ENCODE assay signal across 8 cellular contexts in genomic region chr1:52056937-52057231, GRCh38. TPM values are rescaled to one million over a fixed set of nuclear protein-coding genes. Genes with fewer than 3 reads are reported as not detected.
DNase-seq lines count a peak whose midpoint lies in the region; ATAC-seq and TF ChIP-seq lines count a peak whose summit lies in the region.

No MANE protein-coding gene starts in this region.

- H3K4me2 ChIP-seq in mammary epithelial cell (ENCODE audit: insufficient read depth, low read depth, low read length): peak overlapping the region; percentile 72

- in situ Hi-C loops in mammary epithelial cell (cut with MboI; ENCODE audit: low sequenced_read_pairs in 2 of 2): no loop called here

- peaks cover 29% of the 10 kb centered on the region for H3K4me1 ChIP-seq in mammary epithelial cell (ENCODE audit: insufficient read depth, low read length)
- peaks cover 19 to 24% of the 10 kb centered on the region in 2 donors for H3K4me1 ChIP-seq in naive thymus-derived CD4-positive, alpha-beta T cell (ENCODE audit: control insufficient read depth in 2 of 2, insufficient read depth in 2 of 2, low read length in 2 of 2)

- intact Hi-C loops in mammary epithelial cell (cut with micrococcal nuclease): loop anchor here (1.0 to 2.0 kb wide), 2 partner anchors 16 to 160 kb away; no protein-coding TSS in a partner anchor
- intact Hi-C loops in naive thymus-derived CD4-positive, alpha-beta T cell (cut with micrococcal nuclease): loop anchor here (1.0 to 10.0 kb wide), 26 partner anchors 24 to 1995 kb away; partner anchors contain the start of genes CZIB (in 2 of the 2), EPS15 (in 2 of the 2), KTI12 (in 2 of the 2) and LRP8 (in 2 of the 2)

- dilution Hi-C loops in mammary epithelial cell (cut with HindIII; ENCODE audit: low sequenced_read_pairs): no loop called here

- peaks cover 78% of the 10 kb centered on the region for H3K79me2 ChIP-seq in mammary epithelial cell (ENCODE audit: insufficient read depth, low read length)

- ATAC-seq in GM18873 (IDR thresholded peaks at IDR 0.05; ENCODE audit: low FRiP score, unreplicated experiment) (peak; percentile 29), HG03520 (IDR thresholded peaks at IDR 0.05; ENCODE audit: unreplicated experiment) (peak; percentile 19), GM18868 (IDR thresholded peaks at IDR 0.05; ENCODE audit: unreplicated experiment) (no peak), HG03457 (IDR thresholded peaks at IDR 0.05; ENCODE audit: unreplicated experiment) (no peak)
- ATAC-seq in naive thymus-derived CD4-positive, alpha-beta T cell: no peak

- H3K27me3 ChIP-seq in mammary epithelial cell (ENCODE audit: insufficient read depth, low read length): no peaks in the 10 kb centered on the region
- H3K27me3 ChIP-seq in naive thymus-derived CD4-positive, alpha-beta T cell (ENCODE audit: control insufficient read depth in 2 of 2, insufficient read depth in 2 of 2, low read length in 2 of 2): no peaks in the 10 kb centered on the region

- H3K9me3 Mint-ChIP-seq in naive thymus-derived CD4-positive, alpha-beta T cell: peaks cover 0 to 2% (median 0%) of the 10 kb centered on the region in 11 donors

- H3K36me3 Mint-ChIP-seq in naive thymus-derived CD4-positive, alpha-beta T cell: peaks cover 9 to 18% (median 11%) of the 10 kb centered on the region in 5 donors

- peak overlapping the region; percentile 77 for H3K27ac ChIP-seq in mammary epithelial cell (ENCODE audit: insufficient read depth, low read depth, low read length)
- H3K27ac ChIP-seq in naive thymus-derived CD4-positive, alpha-beta T cell (ENCODE audit: low read depth, low read length): peak overlapping the region; percentile 87

- H4K20me1 ChIP-seq in mammary epithelial cell (ENCODE audit: insufficient read depth, low read length): no peaks in the 10 kb centered on the region

- TF ChIP-seq CTCF in mammary epithelial cell (conservative IDR thresholded peaks at IDR 0.05 in 1 of 2, IDR thresholded peaks at IDR 0.05 in 1 of 2; ENCODE audit: extremely low read depth in 1 of 2, insufficient read depth in 1 of 2, low read depth in 1 of 2, low read length in 2 of 2): no peak

- 0% methylated on average over 4 of the region's 4 CpGs for WGBS in mammary epithelial cell (ENCODE audit: low coverage, missing lambda C conversion rate)

- peak overlapping the region; percentile 91 to 99 (median 96) for H3K27ac Mint-ChIP-seq in naive thymus-derived CD4-positive, alpha-beta T cell

- H3K27me3 Mint-ChIP-seq in naive thymus-derived CD4-positive, alpha-beta T cell: no peaks in the 10 kb centered on the region

- POLR2A ChIA-PET in naive thymus-derived CD4-positive, alpha-beta T cell (lab: Charles Lee): interaction anchor here (0.8 to 3.8 kb wide), 5 partner anchors 10 to 84 kb away, joined by 3 to 43 read pairs (median 3); partner anchors contain the start of gene KTI12

- peak overlapping the region; percentile 90 for H2AFZ ChIP-seq in mammary epithelial cell (ENCODE audit: low read depth, low read length)

- CTCF ChIA-PET in mammary epithelial cell (lab: Charles Lee; ENCODE audit: low non-redundant PET): no interaction called here
- CTCF ChIA-PET in naive thymus-derived CD4-positive, alpha-beta T cell (lab: Charles Lee): interaction anchor here (0.5 to 0.8 kb wide), 2 partner anchors 9 to 10 kb away, joined by 3 read pairs; no protein-coding TSS in a partner anchor

- H3K4me1 Mint-ChIP-seq in naive thymus-derived CD4-positive, alpha-beta T cell: peaks cover 39 to 79% (median 65%) of the 10 kb centered on the region in 7 donors

- peak overlapping the region; percentile 93 to 100 (median 98) for H3K4me3 Mint-ChIP-seq in naive thymus-derived CD4-positive, alpha-beta T cell

- peaks cover 13% of the 10 kb centered on the region for H3K36me3 ChIP-seq in mammary epithelial cell (ENCODE audit: insufficient read depth, low read length)
- peaks cover 0 to 24% (median 5%) of the 10 kb centered on the region in 3 experiments for H3K36me3 ChIP-seq in naive thymus-derived CD4-positive, alpha-beta T cell (ENCODE audit: control insufficient read depth in 2 of 3, insufficient read depth in 3 of 3, low read length in 3 of 3)

- peak overlapping the region; percentile 60 to 96 (median 71) for H3K4me3 ChIP-seq in mammary epithelial cell (replicated peaks in 1 of 3; ENCODE audit: insufficient read depth in 1 of 3, low read depth in 2 of 3, low read length in 3 of 3)
- H3K4me3 ChIP-seq in naive thymus-derived CD4-positive, alpha-beta T cell (ENCODE audit: low read length): peak overlapping the region; percentile 92

- H3K9ac ChIP-seq in mammary epithelial cell (ENCODE audit: insufficient read depth, low read length): peak overlapping the region; percentile 83

- BruUV-seq in mammary epithelial cell (replicated peaks; lab: Mats Ljungman, UMichigan): no TSS peak

- DNase-seq in mammary epithelial cell: no peak
- DNase-seq in naive thymus-derived CD4-positive, alpha-beta T cell: no peak
- no peak for DNase-seq in NCI-H146 treated with DMSO at 0.1 percent for 48 hours (lab: John Stamatoyannopoulos, UW; ENCODE audit: unreplicated experiment)
- DNase-seq in NCI-H1048 (lab: John Stamatoyannopoulos, UW): no peak

- H3K9me3 ChIP-seq in mammary epithelial cell (replicated peaks; ENCODE audit: insufficient read depth, low read length): no peaks in the 10 kb centered on the region
- H3K9me3 ChIP-seq in naive thymus-derived CD4-positive, alpha-beta T cell (ENCODE audit: control insufficient read depth in 2 of 3, low read length in 3 of 3): no peaks in the 10 kb centered on the region

RNA-seq across cellular contexts. Expression of gene BTF3L4, which starts 0.8 kb away (rescaled TPM):
- total RNA-seq in mammary epithelial cell: 10 to 100 TPM; 53.7 to 63.2 TPM
- 27.7 TPM for polyA plus RNA-seq in mammary epithelial cell
- polyA minus RNA-seq in mammary epithelial cell: 26.4 TPM
- 10 to 100 TPM; 30.4 to 41.2 (median 35.8) TPM for total RNA-seq in naive thymus-derived CD4-positive, alpha-beta T cell
- polyA plus RNA-seq in naive thymus-derived CD4-positive, alpha-beta T cell: 10 to 100 TPM; 57.9 to 69.1 TPM

RNA-seq across cellular contexts. Expression of gene TXNDC12, which starts 1.9 kb away (rescaled TPM):
- 10 to 100 TPM; 40.7 to 56.5 TPM for total RNA-seq in mammary epithelial cell
- 29.8 TPM for polyA plus RNA-seq in mammary epithelial cell
- polyA minus RNA-seq in mammary epithelial cell: 7.4 TPM
- total RNA-seq in naive thymus-derived CD4-positive, alpha-beta T cell: 10 to 100 TPM; 27.2 to 43.7 (median 28.5) TPM
- polyA plus RNA-seq in naive thymus-derived CD4-positive, alpha-beta T cell: 10 to 100 TPM; 61.9 to 83.8 TPM

RNA-seq across cellular contexts. Expression of gene KTI12, which starts 23.3 kb away (rescaled TPM):
- 10 to 100 TPM in 1 of 2 donors, 1 to 10 TPM in 1; 9.2 to 10.5 TPM for total RNA-seq in mammary epithelial cell
- polyA plus RNA-seq in mammary epithelial cell: 15.4 TPM
- 6.4 TPM for polyA minus RNA-seq in mammary epithelial cell
- 10 to 100 TPM; 14.5 to 23.5 (median 16.5) TPM for total RNA-seq in naive thymus-derived CD4-positive, alpha-beta T cell
- 10 to 100 TPM; 29.9 to 39.4 TPM for polyA plus RNA-seq in naive thymus-derived CD4-positive, alpha-beta T cell

Comparison
In these comparisons a context has a peak if more than half of its experiments do, and no peak if none do; other contexts are left out.
1. ATAC-seq: peak in GM18873 (single experiment) and HG03520 (single experiment); none in naive thymus-derived CD4-positive, alpha-beta T cell (single experiment), GM18868 (single experiment) and HG03457 (single experiment).